Comparison of ENCODE assay signal across 10 cellular contexts in the genomic region with DNA sequence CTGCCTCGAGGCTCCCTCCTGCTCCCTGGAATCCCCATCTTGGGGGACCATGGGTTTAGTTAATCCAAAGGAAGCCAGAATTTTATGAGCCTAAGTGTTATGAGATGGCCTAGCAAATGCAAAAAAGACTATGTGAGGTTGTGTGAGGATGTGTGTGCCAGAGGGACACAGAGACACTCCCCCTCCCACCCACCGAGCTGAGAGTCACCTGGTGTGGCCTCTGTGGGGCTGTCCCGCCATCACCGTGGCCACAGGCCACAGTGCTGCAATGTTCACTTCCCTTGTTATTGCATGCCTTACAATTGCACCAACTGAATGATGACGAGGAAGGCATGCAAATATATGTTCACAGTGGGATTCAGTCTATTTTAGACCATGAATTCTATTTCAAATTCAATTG. TPM values are rescaled to one million over a fixed set of nuclear protein-coding genes. Genes with fewer than 3 reads are reported as not detected.
DNase-seq lines count a peak whose midpoint lies in the region; ATAC-seq and TF ChIP-seq lines count a peak whose summit lies in the region.
"Had no signal": no experiment of that assay in that cellular context is flagged by ENCODE, and none has a peak within 500 bp of the region (broad histone marks: within the 10 kb centered on the region; RNA-seq: fewer than 3 reads in every experiment).

No MANE protein-coding gene starts in this region.

- peaks cover 0 to 8% (median 0%) of the 10 kb centered on the region in 9 donors for H3K9me3 Mint-ChIP-seq in naive thymus-derived CD8-positive, alpha-beta T cell

- H3K9me3 ChIP-seq in PC-3 (ENCODE audit: low read length) (no peaks in the 10 kb centered on the region), gastroesophageal sphincter (peaks cover 0 to 3% (median 0%) of the 10 kb centered on the region in 3 donors)

- no peaks in the 10 kb centered on the region; the same call in 1 of the 2 replicates for H3K36me3 ChIP-seq in PC-3 (ENCODE audit: low read depth, low read length)
- H3K36me3 ChIP-seq in gastroesophageal sphincter, result no peaks in the 10 kb centered on the region

- H3K27ac ChIP-seq in PC-3 (ENCODE audit: low read length) (no peak overlapping the region), gastroesophageal sphincter (no peak overlapping the region)

- H3K27me3 ChIP-seq in PC-3 (ENCODE audit: low read length) (no peaks in the 10 kb centered on the region), gastroesophageal sphincter (no peaks in the 10 kb centered on the region)

- H3K27me3 Mint-ChIP-seq in naive thymus-derived CD8-positive, alpha-beta T cell, result peaks cover 0 to 2% (median 0%) of the 10 kb centered on the region in 5 donors

- no peaks in the 10 kb centered on the region for H3K9me2 ChIP-seq in PC-3 (replicated peaks; ENCODE audit: low read length)

- H3K4me1 ChIP-seq in PC-3 (ENCODE audit: insufficient read depth, low read length) (no peaks in the 10 kb centered on the region), gastroesophageal sphincter (no peaks in the 10 kb centered on the region)

- BruUV-seq in PC-3 (replicated peaks; lab: Mats Ljungman, UMichigan), result no TSS peak

- TF ChIP-seq EP300 in gastroesophageal sphincter (IDR thresholded peaks at IDR 0.05), result no peak

- no peak overlapping the region for H3K4me2 ChIP-seq in PC-3 (ENCODE audit: low read length)

- no peaks in the 10 kb centered on the region for H3K36me3 Mint-ChIP-seq in naive thymus-derived CD8-positive, alpha-beta T cell

- no peak overlapping the region for H3K9ac ChIP-seq in PC-3 (ENCODE audit: low read length)

- H3K4me3 ChIP-seq in PC-3 (ENCODE audit: low read length) (no peak overlapping the region), gastroesophageal sphincter (no peak overlapping the region)

- DNase-seq in PC-3 (no peak), NCI-H526 (lab: John Stamatoyannopoulos, UW) (no peak), A172 (ENCODE audit: low spot score) (no peak), NCI-H1930 (lab: John Stamatoyannopoulos, UW) (no peak)
- peak in 8 of 10 donors; percentile 9 to 82 (median 62) for DNase-seq in naive thymus-derived CD8-positive, alpha-beta T cell

- ATAC-seq in GM18502 (IDR thresholded peaks at IDR 0.05; ENCODE audit: poor library complexity, unreplicated experiment) (peak; percentile 70), GM21737 (IDR thresholded peaks at IDR 0.05; ENCODE audit: unreplicated experiment) (peak; percentile 69), PC-3 (no peak), gastroesophageal sphincter (no peak)
- peak; percentile 71 to 79 for ATAC-seq in naive thymus-derived CD8-positive, alpha-beta T cell

- peaks cover 16 to 36% (median 29%) of the 10 kb centered on the region in 4 donors for H3K4me1 Mint-ChIP-seq in naive thymus-derived CD8-positive, alpha-beta T cell

- TF ChIP-seq POLR2A in gastroesophageal sphincter (IDR thresholded peaks at IDR 0.05), result no peak

- CTCF ChIA-PET in PC-3 (lab: Charles Lee), result no interaction called here

- no peaks in the 10 kb centered on the region for H3K79me2 ChIP-seq in PC-3 (ENCODE audit: low read length)

- H3K4me3 Mint-ChIP-seq in naive thymus-derived CD8-positive, alpha-beta T cell, result peak overlapping the region; percentile 58 to 85 (median 80)
- H3K4me3 Mint-ChIP-seq: nephron had no signal

- POLR2A ChIA-PET in PC-3 (lab: Charles Lee; ENCODE audit: unreplicated experiment), result interaction anchor here (0.6 kb wide), 1 partner anchor 34 kb away, joined by 3 read pairs; no protein-coding TSS in a partner anchor
- POLR2A ChIA-PET in naive thymus-derived CD8-positive, alpha-beta T cell (lab: Charles Lee), result interaction anchor here (0.6 to 2.0 kb wide), 4 partner anchors 32 to 308 kb away, joined by 3 to 7 read pairs (median 5); a partner anchor contains a TSS

- 0 out of 2 replicates have a peak overlapping the region, but pooled peaks have one; percentile 42 for H2AFZ ChIP-seq in PC-3 (ENCODE audit: low read length)

- TF ChIP-seq CTCF in PC-3 (conservative IDR thresholded peaks at IDR 0.05; ENCODE audit: low read depth, low read length) (no peak), gastroesophageal sphincter (IDR thresholded peaks at IDR 0.05) (no peak)

- WGBS in gastroesophageal sphincter (ENCODE audit: low coverage in 1 of 2), 2 donors, result 65 to 66% methylated on average over 3 to 4 of the region's 5 CpGs

- H3K27ac Mint-ChIP-seq in naive thymus-derived CD8-positive, alpha-beta T cell, result peak overlapping the region in 9 of 10 donors; percentile 71 to 96 (median 91)
- H3K27ac Mint-ChIP-seq: nephron had no signal

- no peaks in the 10 kb centered on the region for H3F3A ChIP-seq in PC-3 (ENCODE audit: low read length, unreplicated experiment)

- intact Hi-C loops in PC-3 (cut with micrococcal nuclease), result loop anchor here (1.0 to 5.0 kb wide), 2 partner anchors 38 to 304 kb away; no protein-coding TSS in a partner anchor

- H4K20me1 ChIP-seq in PC-3 (ENCODE audit: low read length), result no peaks in the 10 kb centered on the region

RNA-seq across cellular contexts. Expression of a gene that starts 0.6 kb away (rescaled TPM):
- total RNA-seq in PC-3 (2014; rRNA removed) (not detected in 2 replicates), gastroesophageal sphincter (1 to 10 TPM in 3 of 4 donors, under 1 TPM in 1; 0.62 to 5.2 (median 2.2) TPM)
- total RNA-seq in naive thymus-derived CD8-positive, alpha-beta T cell, result 10 to 100 TPM; 12.8 to 13.3 TPM
- polyA plus RNA-seq in naive thymus-derived CD8-positive, alpha-beta T cell, result 100 to 1,000 TPM in 1 of 3 donors, 10 to 100 TPM in 1, 1 to 10 TPM in 1; 6.0 to 118 (median 17.7) TPM
- not detected in 2 replicates for total RNA-seq in A172 (2014; rRNA removed; shearing (Covaris generic))
- total RNA-seq: RPMI7951 had no signal

RNA-seq across cellular contexts. Expression of a gene that starts 25.0 kb away (rescaled TPM):
- total RNA-seq in PC-3 (2014; rRNA removed), result 80.5 and 133 TPM in 2 replicates
- not detected for total RNA-seq in naive thymus-derived CD8-positive, alpha-beta T cell
- not detected for polyA plus RNA-seq in naive thymus-derived CD8-positive, alpha-beta T cell
- total RNA-seq in gastroesophageal sphincter, result 10 to 100 TPM in 1 of 4 donors, 1 to 10 TPM in 1, under 1 TPM in 2; 0.27 to 19.2 (median 0.97) TPM
- 0.31 TPM in 1 of 2 replicates, not detected in the other for total RNA-seq in A172 (2014; rRNA removed; shearing (Covaris generic))
- total RNA-seq: RPMI7951 had no signal

Comparison
In these comparisons a context has a peak if more than half of its experiments do, and no peak if none do; other contexts are left out.
1. ATAC-seq: peak in GM18502 (single experiment), GM21737 (single experiment) and naive thymus-derived CD8-positive, alpha-beta T cell (2 of 2); none in PC-3 (single experiment) and gastroesophageal sphincter (single experiment).
2. DNase-seq: peak in naive thymus-derived CD8-positive, alpha-beta T cell (8 of 10); none in PC-3 (single experiment), NCI-H526 (0 of 2), A172 (single experiment) and NCI-H1930 (0 of 2).